23 cellular contexts compared by ENCODE assay signal in the genomic region with DNA sequence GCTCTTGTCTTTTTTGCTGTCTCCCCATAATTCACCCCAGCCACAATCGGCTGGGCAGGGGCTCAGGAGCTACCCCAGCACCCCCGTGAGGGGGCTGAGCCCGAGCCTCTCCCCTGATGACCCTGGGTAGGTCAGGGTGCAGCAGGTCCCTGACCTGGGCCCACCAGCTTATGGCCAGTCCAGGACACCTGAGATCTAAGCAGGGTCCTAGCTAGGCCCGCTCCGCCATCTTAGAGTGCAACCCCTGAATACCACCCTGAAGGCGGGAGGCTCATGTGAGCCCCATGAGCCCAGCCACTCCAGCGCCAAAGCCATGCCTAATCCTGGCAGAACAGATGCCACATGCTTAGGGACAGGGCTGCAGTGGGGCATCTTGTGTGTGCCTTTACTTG. TPM values are rescaled to one million over a fixed set of nuclear protein-coding genes. Genes with fewer than 3 reads are reported as not detected.
DNase-seq lines count a peak whose midpoint lies in the region; ATAC-seq and TF ChIP-seq lines count a peak whose summit lies in the region.
"Had no signal": no experiment of that assay in that cellular context is flagged by ENCODE, and none has a peak within 500 bp of the region (broad histone marks: within the 10 kb centered on the region; RNA-seq: fewer than 3 reads in every experiment).

No MANE protein-coding gene starts in this region.

- no peak for ATAC-seq in WTC11

- H3K4me3 Mint-ChIP-seq in WTC11 = no peak overlapping the region
- H3K4me3 Mint-ChIP-seq in nephron progenitor cell = no peak overlapping the region
- H3K4me3 Mint-ChIP-seq: B cell, CD14-positive monocyte, IgD-negative memory B cell had no signal

- H3K27me3 ChIP-seq in cardiac muscle cell (no peaks in the 10 kb centered on the region), right atrium auricular region (no peaks in the 10 kb centered on the region)

- H3K27ac Mint-ChIP-seq in WTC11 (0 out of 2 replicates have a peak overlapping the region, but pooled peaks have one; percentile 23), nephron progenitor cell (peak overlapping the region; percentile 17)
- H3K27ac Mint-ChIP-seq: B cell, IgD-negative memory B cell had no signal

- POLR2A ChIA-PET in WTC11 (lab: Charles Lee) = interaction anchor here (1.2 kb wide), 1 partner anchor 9 kb away, joined by 4 read pairs; no protein-coding TSS in a partner anchor

- H3K36me3 Mint-ChIP-seq in WTC11 (peaks cover 19% of the 10 kb centered on the region), nephron progenitor cell (ENCODE audit: low read depth) (peaks cover 17% of the 10 kb centered on the region)

- H3K27me3 Mint-ChIP-seq in WTC11 (ENCODE audit: low read depth) (no peaks in the 10 kb centered on the region), nephron progenitor cell (ENCODE audit: low read depth, poor library complexity) (no peaks in the 10 kb centered on the region)
- H3K27me3 Mint-ChIP-seq: B cell, IgD-negative memory B cell had no signal

- peaks cover 2% of the 10 kb centered on the region; the same call in 1 of the 2 replicates for H3K4me1 Mint-ChIP-seq in WTC11
- H3K4me1 Mint-ChIP-seq in nephron progenitor cell = peaks cover 8% of the 10 kb centered on the region
- H3K4me1 Mint-ChIP-seq: B cell, CD14-positive monocyte, IgD-negative memory B cell had no signal

- no peak overlapping the region for H3K4me3 ChIP-seq in cardiac muscle cell
- H3K4me3 ChIP-seq in right atrium auricular region = no peak overlapping the region

- CTCF ChIA-PET in WTC11 (lab: Charles Lee) = interaction anchor here (1.0 to 1.4 kb wide), 2 partner anchors 103 to 651 kb away, joined by 3 read pairs; no protein-coding TSS in a partner anchor

- peaks cover 15% of the 10 kb centered on the region for H3K36me3 ChIP-seq in cardiac muscle cell
- H3K36me3 ChIP-seq in right atrium auricular region = peaks cover 38% of the 10 kb centered on the region

- H3K9me3 ChIP-seq in cardiac muscle cell (ENCODE audit: low read depth) (no peaks in the 10 kb centered on the region), right atrium auricular region (no peaks in the 10 kb centered on the region)
- H3K9me3 ChIP-seq: SK-N-SH had no signal

- H3K9me3 Mint-ChIP-seq in WTC11 (0 out of 2 replicates have a peak, but pooled peaks cover 2% of the 10 kb centered on the region), nephron progenitor cell (no peaks in the 10 kb centered on the region)
- H3K9me3 Mint-ChIP-seq: CD14-positive monocyte, IgD-negative memory B cell had no signal

- TF ChIP-seq CTCF in cardiac muscle cell (IDR thresholded peaks at IDR 0.05; ENCODE audit: low read depth, low read length) (no peak), right atrium auricular region (IDR thresholded peaks at IDR 0.05) (no peak), WTC11 (IDR thresholded peaks at IDR 0.05) (no peak), nephron progenitor cell (IDR thresholded peaks at IDR 0.05) (no peak)

- DNase-seq in cardiac muscle cell (ENCODE audit: low read depth in 1 of 2, low spot score in 1 of 2) (no peak), right atrium auricular region (ENCODE audit: low spot score) (no peak), WTC11 (ENCODE audit: low spot score) (no peak), nephron progenitor cell (no peak), NCI-H748 treated with DMSO at 0.1 percent for 48 hours (lab: John Stamatoyannopoulos, UW) (no peak), amygdala (lab: John Stamatoyannopoulos, UW) (no peak)
- DNase-seq in activated CD4-positive, alpha-beta T cell treated with anti-CD3 and anti-CD28 coated beads, Interleukin-2, amount 50 U/mL, for 48 hours = no peak
- DNase-seq: DMS53, EL, GF-D8, GOT3, HCEC 1CT, Karpas-422, MV-4-11, NCI-H1105 treated with DMSO at 0.1 percent for 48 hours, NCI-H2029 treated with DMSO at 0.1 percent for 48 hours, NCI-H226, OCI-M1, SHP77 treated with DMSO at 0.1 percent for 48 hours, SK-N-SH had no signal

- H3K27ac ChIP-seq in cardiac muscle cell (peak overlapping the region; percentile 6), right atrium auricular region (no peak overlapping the region)

- H3K4me1 ChIP-seq in cardiac muscle cell (ENCODE audit: low read depth) = no peaks in the 10 kb centered on the region
- H3K4me1 ChIP-seq in right atrium auricular region = no peaks in the 10 kb centered on the region

TF ChIP-seq in WTC11, 78 proteins besides CTCF, POLR2A, EP300 and RAD21:
- TF ChIP-seq, protein P1, sequence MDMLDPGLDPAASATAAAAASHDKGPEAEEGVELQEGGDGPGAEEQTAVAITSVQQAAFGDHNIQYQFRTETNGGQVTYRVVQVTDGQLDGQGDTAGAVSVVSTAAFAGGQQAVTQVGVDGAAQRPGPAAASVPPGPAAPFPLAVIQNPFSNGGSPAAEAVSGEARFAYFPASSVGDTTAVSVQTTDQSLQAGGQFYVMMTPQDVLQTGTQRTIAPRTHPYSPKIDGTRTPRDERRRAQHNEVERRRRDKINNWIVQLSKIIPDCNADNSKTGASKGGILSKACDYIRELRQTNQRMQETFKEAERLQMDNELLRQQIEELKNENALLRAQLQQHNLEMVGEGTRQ (CRISPR knock-in tag; IDR thresholded peaks at IDR 0.05) = no peak
- TF ChIP-seq MAX (CRISPR knock-in tag; IDR thresholded peaks at IDR 0.05) (no peak), ZNF671 (CRISPR knock-in tag; IDR thresholded peaks at IDR 0.05) (no peak), NFATC4 (CRISPR knock-in tag; IDR thresholded peaks at IDR 0.05) (no peak)
- TF ChIP-seq, protein P2, sequence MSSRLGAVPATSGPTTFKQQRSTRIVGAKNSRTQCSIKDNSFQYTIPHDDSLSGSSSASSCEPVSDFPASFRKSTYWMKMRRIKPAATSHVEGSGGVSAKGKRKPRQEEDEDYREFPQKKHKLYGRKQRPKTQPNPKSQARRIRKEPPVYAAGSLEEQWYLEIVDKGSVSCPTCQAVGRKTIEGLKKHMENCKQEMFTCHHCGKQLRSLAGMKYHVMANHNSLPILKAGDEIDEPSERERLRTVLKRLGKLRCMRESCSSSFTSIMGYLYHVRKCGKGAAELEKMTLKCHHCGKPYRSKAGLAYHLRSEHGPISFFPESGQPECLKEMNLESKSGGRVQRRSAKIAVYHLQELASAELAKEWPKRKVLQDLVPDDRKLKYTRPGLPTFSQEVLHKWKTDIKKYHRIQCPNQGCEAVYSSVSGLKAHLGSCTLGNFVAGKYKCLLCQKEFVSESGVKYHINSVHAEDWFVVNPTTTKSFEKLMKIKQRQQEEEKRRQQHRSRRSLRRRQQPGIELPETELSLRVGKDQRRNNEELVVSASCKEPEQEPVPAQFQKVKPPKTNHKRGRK (CRISPR knock-in tag; IDR thresholded peaks at IDR 0.05; ENCODE audit: borderline replicate concordance) = no peak

RNA-seq across cellular contexts. Expression of gene STK25, which starts 16.2 kb away (rescaled TPM):
- 360 and 422 TPM in 2 replicates for total RNA-seq in cardiac muscle cell
- 295 and 302 TPM in 2 replicates for polyA plus RNA-seq in cardiac muscle cell
- 100 to 1,000 TPM in 1 of 2 donors, 10 to 100 TPM in 1; 94.5 to 173 TPM for total RNA-seq in right atrium auricular region
- 214 to 232 TPM (median 222 TPM) in 3 replicates for total RNA-seq in WTC11 (2021)
